ENCODE assay signal across 19 cellular contexts in the genomic region with DNA sequence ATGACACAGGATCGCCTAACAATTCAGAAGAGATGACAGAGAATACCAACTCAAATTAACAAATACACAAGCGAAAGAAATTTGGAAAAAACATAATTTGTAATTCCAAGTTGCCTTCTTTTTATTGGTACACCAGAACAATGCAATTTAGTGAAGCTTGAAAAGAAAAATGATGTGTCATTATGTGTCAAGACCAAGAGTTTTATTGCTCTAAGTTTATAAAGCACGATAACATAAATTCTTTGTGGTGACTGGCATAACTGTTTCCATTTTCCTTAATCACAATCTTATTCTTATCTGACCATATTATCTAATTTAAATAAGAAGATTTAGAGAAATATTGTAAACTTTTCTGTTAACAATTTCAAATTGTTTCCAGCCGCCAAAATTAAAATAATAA.
DNase-seq lines count a peak whose midpoint lies in the region; ATAC-seq and TF ChIP-seq lines count a peak whose summit lies in the region.
"Had no signal": no experiment of that assay in that cellular context is flagged by ENCODE, and none has a peak within 500 bp of the region (broad histone marks: within the 10 kb centered on the region; RNA-seq: fewer than 3 reads in every experiment).

No MANE protein-coding gene starts in this region.

- DNase-seq in ELR (ENCODE audit: low read depth) (peak; percentile 2), M059J (ENCODE audit: low read depth) (peak; percentile 62), PC-3 (peak; percentile 46), SKM-1 (lab: John Stamatoyannopoulos, UW; ENCODE audit: unreplicated experiment) (no peak)
- DNase-seq in activated CD8-positive, alpha-beta memory T cell treated with anti-CD3 and anti-CD28 coated beads for 24 hours = no peak
- DNase-seq: 8988T; AML-193; Caco-2; Calu3; CD4-positive, alpha-beta T cell; CD8-positive, alpha-beta T cell; DMS79 treated with DMSO at 0.1 percent for 48 hours; GDM1 had no signal

- H3K79me2 ChIP-seq in PC-3 (ENCODE audit: low read length) = no peaks in the 10 kb centered on the region

- no peaks in the 10 kb centered on the region for H3K9me2 ChIP-seq in PC-3 (replicated peaks; ENCODE audit: low read length)

- H3K9ac ChIP-seq in PC-3 (ENCODE audit: low read length) = peak overlapping the region; percentile 17; the same call in 1 of the 2 replicates
- H3K9ac ChIP-seq: BLaER1 treated with 17β-estradiol and CSF1 and Interleukin-3, amounts not matched to agents 10 nM and 100 nM had no signal

- H3K4me3 ChIP-seq in PC-3 (ENCODE audit: low read length) = peak overlapping the region; percentile 5; the same call in 1 of the 2 replicates
- H3K4me3 ChIP-seq: A549; BLaER1 treated with 17β-estradiol and CSF1 and Interleukin-3, amounts not matched to agents 10 nM and 100 nM; GM12878 had no signal

- no peak overlapping the region for H2AFZ ChIP-seq in PC-3 (ENCODE audit: low read length)

- no peaks in the 10 kb centered on the region for H3F3A ChIP-seq in PC-3 (ENCODE audit: low read length, unreplicated experiment)

- no peaks in the 10 kb centered on the region for H4K20me1 ChIP-seq in PC-3 (ENCODE audit: low read length)
- H4K20me1 ChIP-seq: BLaER1 treated with 17β-estradiol and CSF1 and Interleukin-3, amounts not matched to agents 10 nM and 100 nM had no signal

- peaks cover 5% of the 10 kb centered on the region; the same call in 1 of the 2 replicates for H3K4me1 ChIP-seq in PC-3 (ENCODE audit: insufficient read depth, low read length)
- H3K4me1 ChIP-seq: A549; BLaER1 treated with 17β-estradiol and CSF1 and Interleukin-3, amounts not matched to agents 10 nM and 100 nM; Caco-2 had no signal

- H3K27ac ChIP-seq in PC-3 (ENCODE audit: low read length) = peak overlapping the region; percentile 68
- H3K27ac ChIP-seq: A549; BLaER1 treated with 17β-estradiol and CSF1 and Interleukin-3, amounts not matched to agents 10 nM and 100 nM; C4-2B had no signal

- no peaks in the 10 kb centered on the region for H3K27me3 ChIP-seq in PC-3 (ENCODE audit: low read length)
- H3K27me3 ChIP-seq: BLaER1 treated with 17β-estradiol and CSF1 and Interleukin-3, amounts not matched to agents 10 nM and 100 nM had no signal

- H3K36me3 ChIP-seq in PC-3 (ENCODE audit: low read depth, low read length) = no peaks in the 10 kb centered on the region
- H3K36me3 ChIP-seq: BLaER1 treated with 17β-estradiol and CSF1 and Interleukin-3, amounts not matched to agents 10 nM and 100 nM had no signal

- BruUV-seq in PC-3 (replicated peaks; lab: Mats Ljungman, UMichigan) = no TSS peak

- H3K4me2 ChIP-seq in PC-3 (ENCODE audit: low read length) = peak overlapping the region; percentile 47
- H3K4me2 ChIP-seq: A549; BLaER1 treated with 17β-estradiol and CSF1 and Interleukin-3, amounts not matched to agents 10 nM and 100 nM had no signal

- no peak for TF ChIP-seq CTCF in PC-3 (conservative IDR thresholded peaks at IDR 0.05; ENCODE audit: low read depth, low read length)

- no peaks in the 10 kb centered on the region for H3K9me3 ChIP-seq in PC-3 (ENCODE audit: low read length)
- H3K9me3 ChIP-seq: A549, Caco-2 had no signal

- ATAC-seq in PC-3 (peak; percentile 70), GM19035 (IDR thresholded peaks at IDR 0.05; ENCODE audit: unreplicated experiment) (no peak), GM19452 (IDR thresholded peaks at IDR 0.05; ENCODE audit: unreplicated experiment) (no peak)
- ATAC-seq: A549; CD8-positive, alpha-beta T cell; GM12878 had no signal

- CTCF ChIA-PET in PC-3 (lab: Charles Lee) = no interaction called here

- intact Hi-C loops in PC-3 (cut with micrococcal nuclease) = no loop called here

- POLR2A ChIA-PET in PC-3 (lab: Charles Lee; ENCODE audit: unreplicated experiment) = no interaction called here

Comparison
In these comparisons a context has a peak if more than half of its experiments do, and no peak if none do; other contexts are left out.
1. DNase-seq: peak in ELR (single experiment), M059J (single experiment) and PC-3 (single experiment); none in activated CD8-positive, alpha-beta memory T cell treated with anti-CD3 and anti-CD28 coated beads for 24 hours (single experiment) and SKM-1 (single experiment).